Comparison of ENCODE assay signal across 13 cellular contexts in the genomic region with DNA sequence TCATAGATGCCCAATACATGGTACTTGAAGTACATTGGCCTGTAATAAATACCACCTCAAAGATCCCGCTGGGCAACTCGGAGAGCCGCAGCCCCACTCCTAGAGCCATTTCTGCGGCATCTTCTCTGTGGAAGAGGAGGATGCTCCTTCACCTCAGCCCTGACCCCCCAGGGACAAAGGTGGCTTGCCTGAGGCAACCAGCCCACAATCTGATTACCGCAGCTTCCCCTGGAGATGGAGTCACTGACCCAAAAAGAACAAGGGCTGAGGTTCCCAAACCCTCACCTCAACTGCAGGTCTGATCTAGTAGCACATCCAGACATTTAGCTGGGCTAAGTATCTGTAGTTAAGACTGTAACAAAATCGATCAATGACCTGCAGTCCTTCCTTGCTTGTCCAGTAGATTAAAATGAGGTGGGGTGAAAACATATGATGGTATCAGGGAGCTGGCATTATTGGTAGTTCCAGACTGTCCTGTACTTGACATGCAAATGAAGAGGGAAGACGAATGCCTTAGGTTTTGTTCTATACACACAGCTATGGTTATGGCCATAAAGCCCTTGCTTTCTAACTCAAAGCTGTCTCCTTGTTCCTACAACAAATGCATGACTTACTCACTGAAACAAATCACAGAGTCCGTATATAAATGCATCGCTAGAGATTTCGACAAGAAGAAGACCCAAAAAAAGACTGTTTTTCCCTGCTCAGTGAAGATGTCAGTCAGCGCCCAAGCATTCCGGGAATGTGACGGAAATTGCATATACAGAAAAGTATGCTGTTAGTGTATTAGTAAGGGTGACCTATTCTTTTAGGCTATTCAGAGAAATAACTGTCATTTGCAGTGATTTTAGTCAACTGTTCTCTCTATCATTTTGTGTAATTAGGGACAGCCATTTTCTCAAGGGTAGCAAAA. TPM values are rescaled to one million over a fixed set of nuclear protein-coding genes. Genes with fewer than 3 reads are reported as not detected.
DNase-seq lines count a peak whose midpoint lies in the region; ATAC-seq and TF ChIP-seq lines count a peak whose summit lies in the region.
"Had no signal": no experiment of that assay in that cellular context is flagged by ENCODE, and none has a peak within 500 bp of the region (broad histone marks: within the 10 kb centered on the region; RNA-seq: fewer than 3 reads in every experiment).

No MANE protein-coding gene starts in this region.

- H4K8ac ChIP-seq in mesendoderm (ENCODE audit: low read depth, low read length): no peak overlapping the region

- no peak overlapping the region for H3K27ac Mint-ChIP-seq in activated naive CD4-positive, alpha-beta T cell treated with anti-CD3 and anti-CD28 coated beads, Interleukin-2, amount 10 ng/mL, durations not matched to agents 7 days and 5 days

- H3K56ac ChIP-seq in mesendoderm (ENCODE audit: low read length): no peak overlapping the region

- no peaks in the 10 kb centered on the region for H3K9me3 Mint-ChIP-seq in activated naive CD4-positive, alpha-beta T cell treated with anti-CD3 and anti-CD28 coated beads, Interleukin-2, amount 10 ng/mL, durations not matched to agents 7 days and 5 days

- H3K9ac ChIP-seq in mesendoderm (ENCODE audit: low read length): no peak overlapping the region

- WGBS in mesendoderm (ENCODE audit: extremely low coverage, insufficient coverage, low lambda C conversion rate): no CpG with 5 or more reads among the region's 13 CpGs
- 82% methylated on average over 12 of the region's 13 CpGs for WGBS in esophagus muscularis mucosa

- H2BK120ac ChIP-seq in mesendoderm (ENCODE audit: low read depth, low read length): no peak overlapping the region

- H3K4me1 ChIP-seq in mesendoderm (ENCODE audit: control insufficient read depth, low read depth, low read length) (peaks cover 3% of the 10 kb centered on the region), esophagus muscularis mucosa (peaks cover 0 to 4% (median 0%) of the 10 kb centered on the region in 4 donors)
- H3K4me1 ChIP-seq: adrenal gland had no signal

- H3K27me3 ChIP-seq in MG63: no peaks in the 10 kb centered on the region
- H3K27me3 ChIP-seq in mesendoderm (ENCODE audit: insufficient read depth, low read length, poor library complexity): no peaks in the 10 kb centered on the region
- H3K27me3 ChIP-seq in esophagus muscularis mucosa: peaks cover 0 to 9% (median 0%) of the 10 kb centered on the region in 4 donors
- H3K27me3 ChIP-seq: adrenal gland had no signal

- H3K27me3 Mint-ChIP-seq in activated naive CD4-positive, alpha-beta T cell treated with anti-CD3 and anti-CD28 coated beads, Interleukin-2, amount 10 ng/mL, durations not matched to agents 7 days and 5 days: peaks cover 4% of the 10 kb centered on the region

- H3K9me3 ChIP-seq in MG63: no peaks in the 10 kb centered on the region
- H3K9me3 ChIP-seq in esophagus muscularis mucosa: peaks cover 0 to 2% (median 0%) of the 10 kb centered on the region in 4 donors
- H3K9me3 ChIP-seq: adrenal gland had no signal

- intact Hi-C loops in esophagus muscularis mucosa (cut with DNase I): no loop called here

- TF ChIP-seq CTCF in choroid plexus epithelial cell (conservative IDR thresholded peaks at IDR 0.05; ENCODE audit: low read depth, low read length): no peak
- no peak for TF ChIP-seq CTCF in esophagus muscularis mucosa (IDR thresholded peaks at IDR 0.05)

- H3K4me3 ChIP-seq in MG63 (no peak overlapping the region), choroid plexus epithelial cell (ENCODE audit: low read depth, low read length) (no peak overlapping the region), mesendoderm (ENCODE audit: low read length) (no peak overlapping the region), esophagus muscularis mucosa (no peak overlapping the region)
- H3K4me3 ChIP-seq: adrenal gland had no signal

- H3K79me1 ChIP-seq in mesendoderm (ENCODE audit: low read length): no peaks in the 10 kb centered on the region

- H3K79me2 ChIP-seq in mesendoderm (ENCODE audit: control insufficient read depth, insufficient read depth, low read length): no peaks in the 10 kb centered on the region

- no peak overlapping the region for H2BK15ac ChIP-seq in mesendoderm (replicated peaks; ENCODE audit: low read depth)

- TF ChIP-seq EP300 in esophagus muscularis mucosa (IDR thresholded peaks at IDR 0.05): no peak

- ATAC-seq in GM18502 (IDR thresholded peaks at IDR 0.05; ENCODE audit: poor library complexity, unreplicated experiment) (no peak), HG02973 (IDR thresholded peaks at IDR 0.05; ENCODE audit: unreplicated experiment) (no peak)
- ATAC-seq: left colon had no signal

- no peak overlapping the region for H3K4me3 Mint-ChIP-seq in activated naive CD4-positive, alpha-beta T cell treated with anti-CD3 and anti-CD28 coated beads, Interleukin-2, amount 10 ng/mL, durations not matched to agents 7 days and 5 days

- CTCF ChIA-PET in activated naive CD4-positive, alpha-beta T cell treated with anti-CD3 and anti-CD28 coated beads, Interleukin-2, amount 10 ng/mL, durations not matched to agents 7 days and 5 days (lab: Charles Lee): interaction anchor here (1.4 kb wide), 1 partner anchor 19 kb away, joined by 3 read pairs; no protein-coding TSS in a partner anchor

- DNase-seq in AG20443 (ENCODE audit: low spot score) (peak; percentile 75), MG63 (peak; percentile 44), choroid plexus epithelial cell (ENCODE audit: low read depth) (peak; percentile 83), mesendoderm (peak; percentile 62), esophagus muscularis mucosa (ENCODE audit: extremely low spot score) (no peak)
- DNase-seq in activated naive CD4-positive, alpha-beta T cell treated with anti-CD3 and anti-CD28 coated beads, Interleukin-2, amount 10 ng/mL, durations not matched to agents 7 days and 5 days: no peak
- DNase-seq: adrenal gland; erythroblast; left colon; NCI-H526; stimulated activated CD4-positive, alpha-beta T cell treated with anti-CD3 and anti-CD28 coated beads, Interleukin-4, amount 100 ng/mL, for 4 hours had no signal

- TF ChIP-seq POLR2A in esophagus muscularis mucosa (IDR thresholded peaks at IDR 0.05; ENCODE audit: low read depth): no peak

- no peaks in the 10 kb centered on the region for H3K36me3 ChIP-seq in MG63
- H3K36me3 ChIP-seq in mesendoderm (ENCODE audit: control insufficient read depth, insufficient read depth, low read length): no peaks in the 10 kb centered on the region
- H3K36me3 ChIP-seq in esophagus muscularis mucosa: no peaks in the 10 kb centered on the region
- H3K36me3 ChIP-seq: adrenal gland had no signal

- H3K4me1 Mint-ChIP-seq in activated naive CD4-positive, alpha-beta T cell treated with anti-CD3 and anti-CD28 coated beads, Interleukin-2, amount 10 ng/mL, durations not matched to agents 7 days and 5 days: no peaks in the 10 kb centered on the region

- H3K4me2 ChIP-seq in mesendoderm (ENCODE audit: low read length): no peak overlapping the region

- no peak overlapping the region for H3K23ac ChIP-seq in mesendoderm (ENCODE audit: low read length)

- H3K36me3 Mint-ChIP-seq in activated naive CD4-positive, alpha-beta T cell treated with anti-CD3 and anti-CD28 coated beads, Interleukin-2, amount 10 ng/mL, durations not matched to agents 7 days and 5 days: no peaks in the 10 kb centered on the region

- H4K5ac ChIP-seq in mesendoderm (ENCODE audit: low read length): no peak overlapping the region

- H2BK5ac ChIP-seq in mesendoderm (ENCODE audit: low read length): no peak overlapping the region

- H3K18ac ChIP-seq in mesendoderm (ENCODE audit: low read length): no peak overlapping the region

- H3K4ac ChIP-seq in mesendoderm (ENCODE audit: low read depth, low read length): no peak overlapping the region

- H3K27ac ChIP-seq in mesendoderm (ENCODE audit: low read depth, low read length) (no peak overlapping the region), esophagus muscularis mucosa (replicated peaks in 1 of 4) (no peak overlapping the region)
- H3K27ac ChIP-seq: adrenal gland had no signal

- no peak overlapping the region for H2AK5ac ChIP-seq in mesendoderm (ENCODE audit: low read length)

RNA-seq across cellular contexts. Expression of gene C11orf71, which starts 33.7 kb away (rescaled TPM):
- total RNA-seq in MG63 (2014; rRNA removed; shearing (Covaris generic); ENCODE audit: low replicate concordance): 2.0 and 7.2 TPM in 2 replicates
- 3.5 TPM for polyA plus RNA-seq in mesendoderm (2013, experiment 1 of 2)
- polyA plus RNA-seq in mesendoderm (2013, experiment 2 of 2): 3.6 TPM
- total RNA-seq in esophagus muscularis mucosa: 1 to 10 TPM; 5.0 to 6.2 (median 5.6) TPM

RNA-seq across cellular contexts. Expression of gene RBM7, which starts 33.9 kb away (rescaled TPM):
- 27.8 and 46.8 TPM in 2 replicates for total RNA-seq in MG63 (2014; rRNA removed; shearing (Covaris generic); ENCODE audit: low replicate concordance)
- polyA plus RNA-seq in mesendoderm (2013, experiment 1 of 2): 43.9 TPM
- 45.6 TPM for polyA plus RNA-seq in mesendoderm (2013, experiment 2 of 2)
- 10 to 100 TPM; 13.7 to 28.0 (median 17.6) TPM for total RNA-seq in esophagus muscularis mucosa

Comparison
In these comparisons a context has a peak if more than half of its experiments do, and no peak if none do; other contexts are left out.
1. DNase-seq: peak in AG20443 (single experiment), MG63 (single experiment), choroid plexus epithelial cell (single experiment) and mesendoderm (single experiment); none in esophagus muscularis mucosa (single experiment) and activated naive CD4-positive, alpha-beta T cell treated with anti-CD3 and anti-CD28 coated beads, Interleukin-2, amount 10 ng/mL, durations not matched to agents 7 days and 5 days (single experiment).